ENCODE assay signal across 18 cellular contexts in the genomic region with DNA sequence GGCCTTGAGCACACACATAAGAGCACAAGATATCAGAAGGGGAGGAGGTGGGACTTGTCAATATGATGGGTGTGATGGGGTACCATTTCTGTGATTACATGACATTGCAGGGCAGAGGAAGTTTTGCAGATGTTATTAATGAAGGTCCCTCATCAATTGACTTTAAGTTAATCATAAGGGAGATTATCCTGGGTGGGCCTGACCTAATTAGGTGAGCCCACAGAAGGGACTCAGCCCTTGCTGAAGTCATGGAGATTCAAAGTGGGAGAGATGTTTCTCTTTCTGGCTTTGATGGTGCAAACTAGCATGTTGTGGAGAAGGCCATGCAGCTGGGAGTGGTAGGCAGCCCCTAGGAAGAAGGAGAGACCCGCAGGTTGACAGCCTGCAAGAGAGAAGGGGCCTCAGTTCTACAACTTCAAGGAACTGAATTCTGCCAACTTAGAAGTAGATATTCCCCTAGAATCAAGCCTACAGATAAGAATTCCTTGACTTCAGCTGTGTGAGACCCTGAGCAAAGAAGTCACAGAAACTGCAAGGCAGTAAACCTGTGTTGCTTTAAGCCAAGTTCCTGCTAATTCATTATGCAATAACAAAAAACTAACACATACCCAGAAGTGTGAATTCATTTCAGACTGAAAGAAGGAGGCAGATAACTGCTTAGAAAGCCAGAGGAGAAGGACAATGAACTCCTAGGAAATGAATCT.
DNase-seq lines count a peak whose midpoint lies in the region; ATAC-seq and TF ChIP-seq lines count a peak whose summit lies in the region.
"Had no signal": no experiment of that assay in that cellular context is flagged by ENCODE, and none has a peak within 500 bp of the region (broad histone marks: within the 10 kb centered on the region; RNA-seq: fewer than 3 reads in every experiment).

No MANE protein-coding gene starts in this region.

- H3K27me3 ChIP-seq in A673 (replicated peaks; ENCODE audit: insufficient read depth, low read depth, low read length, poor library complexity): no peaks in the 10 kb centered on the region
- H3K27me3 ChIP-seq in gastroesophageal sphincter: no peaks in the 10 kb centered on the region
- H3K27me3 ChIP-seq: BLaER1 had no signal

- CTCF ChIA-PET in A673 (lab: Charles Lee): no interaction called here

- no peaks in the 10 kb centered on the region for H3K4me1 Mint-ChIP-seq in activated T-cell treated with anti-CD3 and anti-CD28 coated beads, Interleukin-2, amount 50 U/mL, for 72 hours (ENCODE audit: low read depth)
- peaks cover 6 to 15% of the 10 kb centered on the region in 2 donors for H3K4me1 Mint-ChIP-seq in effector memory CD8-positive, alpha-beta T cell (ENCODE audit: low read depth in 2 of 2)
- peaks cover 36 to 38% of the 10 kb centered on the region in 2 donors for H3K4me1 Mint-ChIP-seq in natural killer cell
- H3K4me1 Mint-ChIP-seq: CD14-positive monocyte; CD4-positive, alpha-beta memory T cell had no signal

- H3K4me1 ChIP-seq in A673 (ENCODE audit: insufficient read depth, low read length, poor library complexity, severe bottlenecking): peaks cover 6% of the 10 kb centered on the region
- H3K4me1 ChIP-seq in gastroesophageal sphincter: no peaks in the 10 kb centered on the region
- H3K4me1 ChIP-seq: A549, BLaER1 had no signal

- 78 to 100% methylated on average over 1 of the region's 1 CpG for whole genome bisulfite sequencing in gastroesophageal sphincter (ENCODE audit: low coverage in 1 of 2), 2 donors

- H3K36me3 ChIP-seq in A673 (ENCODE audit: insufficient read depth, low read length, poor library complexity, severe bottlenecking) (no peaks in the 10 kb centered on the region), gastroesophageal sphincter (no peaks in the 10 kb centered on the region)
- H3K36me3 ChIP-seq: BLaER1 had no signal

- H3K27ac Mint-ChIP-seq in activated T-cell treated with anti-CD3 and anti-CD28 coated beads, Interleukin-2, amount 50 U/mL, for 72 hours: peak overlapping the region; percentile 3
- peak overlapping the region; percentile 21 to 91 for H3K27ac Mint-ChIP-seq in effector memory CD8-positive, alpha-beta T cell
- H3K27ac Mint-ChIP-seq in natural killer cell: peak overlapping the region; percentile 45 to 97
- H3K27ac Mint-ChIP-seq: CD14-positive monocyte; CD4-positive, alpha-beta memory T cell had no signal

- H3K27me3 Mint-ChIP-seq in activated T-cell treated with anti-CD3 and anti-CD28 coated beads, Interleukin-2, amount 50 U/mL, for 72 hours (ENCODE audit: low read depth): no peaks in the 10 kb centered on the region
- H3K27me3 Mint-ChIP-seq in effector memory CD8-positive, alpha-beta T cell: no peaks in the 10 kb centered on the region
- no peaks in the 10 kb centered on the region for H3K27me3 Mint-ChIP-seq in natural killer cell (ENCODE audit: low read depth in 2 of 2)

- no peaks in the 10 kb centered on the region for H3K9me3 Mint-ChIP-seq in activated T-cell treated with anti-CD3 and anti-CD28 coated beads, Interleukin-2, amount 50 U/mL, for 72 hours
- H3K9me3 Mint-ChIP-seq in effector memory CD8-positive, alpha-beta T cell: no peaks in the 10 kb centered on the region
- H3K9me3 Mint-ChIP-seq in natural killer cell: no peaks in the 10 kb centered on the region
- H3K9me3 Mint-ChIP-seq: CD4-positive, alpha-beta memory T cell had no signal

- no peak for ATAC-seq in activated T-cell treated with anti-CD3 and anti-CD28 coated beads, Interleukin-2, amount 50 U/mL, for 72 hours (replicated peaks in 1 of 2)
- peak; percentile 65 for ATAC-seq in effector memory CD8-positive, alpha-beta T cell (replicated peaks)
- ATAC-seq in natural killer cell (peak; percentile 74 to 87 (median 82)), HG02840 (IDR thresholded peaks at IDR 0.05; ENCODE audit: low FRiP score, unreplicated experiment) (no peak), gastroesophageal sphincter (no peak)
- ATAC-seq: A549, HCT116 had no signal

- H3K27ac ChIP-seq in A673 (ENCODE audit: low read depth, low read length, poor library complexity, severe bottlenecking): no peak overlapping the region
- no peak overlapping the region for H3K27ac ChIP-seq in gastroesophageal sphincter
- H3K27ac ChIP-seq: 22Rv1, A549, BLaER1 had no signal

- no peak overlapping the region for H3K4me3 ChIP-seq in A673 (ENCODE audit: low read depth, low read length, poor library complexity, severe bottlenecking)
- H3K4me3 ChIP-seq in gastroesophageal sphincter: no peak overlapping the region
- H3K4me3 ChIP-seq: A549, BLaER1 had no signal

- POLR2A ChIA-PET in A673 (lab: Charles Lee; ENCODE audit: low non-redundant PET): interaction anchor here (0.6 kb wide), 1 partner anchor 42 kb away, joined by 8 read pairs; no protein-coding TSS in a partner anchor

- TF ChIP-seq CTCF in natural killer cell (IDR thresholded peaks at IDR 0.05) (no peak), A673 (conservative IDR thresholded peaks at IDR 0.05; ENCODE audit: low read depth, low read length) (no peak), gastroesophageal sphincter (IDR thresholded peaks at IDR 0.05) (no peak)

- no peak for TF ChIP-seq EP300 in gastroesophageal sphincter (IDR thresholded peaks at IDR 0.05)

- TF ChIP-seq POLR2A in gastroesophageal sphincter (IDR thresholded peaks at IDR 0.05): no peak

- H3K4me3 Mint-ChIP-seq in activated T-cell treated with anti-CD3 and anti-CD28 coated beads, Interleukin-2, amount 50 U/mL, for 72 hours: no peak overlapping the region
- H3K4me3 Mint-ChIP-seq in effector memory CD8-positive, alpha-beta T cell: peak overlapping the region in 1 of 2 donors; percentile 40
- H3K4me3 Mint-ChIP-seq in natural killer cell: peak overlapping the region; percentile 51
- H3K4me3 Mint-ChIP-seq: CD14-positive monocyte; CD4-positive, alpha-beta memory T cell had no signal

- H3K9me3 ChIP-seq in A673 (ENCODE audit: low read depth, low read length, poor library complexity, severe bottlenecking) (no peaks in the 10 kb centered on the region), gastroesophageal sphincter (no peaks in the 10 kb centered on the region)
- H3K9me3 ChIP-seq: A549, BLaER1 had no signal

- intact Hi-C loops in natural killer cell (cut with micrococcal nuclease): loop anchor here (1.0 to 5.0 kb wide), 4 partner anchors 19 to 69 kb away; no protein-coding TSS in a partner anchor
- intact Hi-C loops in A673 (cut with micrococcal nuclease; ENCODE audit: unreplicated experiment): no loop called here

- DNase-seq in activated T-cell treated with anti-CD3 and anti-CD28 coated beads, Interleukin-2, amount 50 U/mL, for 72 hours: no peak
- DNase-seq in activated T-cell treated with anti-CD3 and anti-CD28 coated beads, Interleukin-2, amount 50 U/mL, for 1 hour: no peak
- no peak for DNase-seq in effector memory CD8-positive, alpha-beta T cell
- DNase-seq in natural killer cell: no peak
- no peak for DNase-seq in A673 (ENCODE audit: low spot score)
- DNase-seq: CD4-positive, alpha-beta memory T cell; DMS153; DMS79; GDM1; GOT3; H7 had no signal

- BruUV-seq in A673 (replicated peaks; lab: Mats Ljungman, UMichigan): no TSS peak

- no peaks in the 10 kb centered on the region for H3K36me3 Mint-ChIP-seq in activated T-cell treated with anti-CD3 and anti-CD28 coated beads, Interleukin-2, amount 50 U/mL, for 72 hours (ENCODE audit: insufficient read depth in 2 of 2)
- H3K36me3 Mint-ChIP-seq in effector memory CD8-positive, alpha-beta T cell (ENCODE audit: insufficient read depth): no peaks in the 10 kb centered on the region
- H3K36me3 Mint-ChIP-seq in natural killer cell: no peaks in the 10 kb centered on the region
- H3K36me3 Mint-ChIP-seq: CD14-positive monocyte; CD4-positive, alpha-beta memory T cell had no signal

Comparison
In these comparisons a context has a peak if more than half of its experiments do, and no peak if none do; other contexts are left out.
1. ATAC-seq: peak in effector memory CD8-positive, alpha-beta T cell (single experiment) and natural killer cell (3 of 3); none in activated T-cell treated with anti-CD3 and anti-CD28 coated beads, Interleukin-2, amount 50 U/mL, for 72 hours (0 of 2), HG02840 (single experiment) and gastroesophageal sphincter (single experiment).
2. H3K27ac Mint-ChIP-seq: peak in every context shown above with its lines; median percentile 71 in natural killer cell; 56 in effector memory CD8-positive, alpha-beta T cell; 3 in activated T-cell treated with anti-CD3 and anti-CD28 coated beads, Interleukin-2, amount 50 U/mL, for 72 hours.